ENCODE assay signal across 8 cellular contexts in genomic region chr11:61964058-61964940, GRCh38. TPM values are rescaled to one million over a fixed set of nuclear protein-coding genes. Genes with fewer than 3 reads are reported as not detected.
DNase-seq lines count a peak whose midpoint lies in the region; ATAC-seq and TF ChIP-seq lines count a peak whose summit lies in the region.
"Not testable (repeated sequence)": the region's sequence is repeated elsewhere in the genome, so short reads cannot be mapped to it uniquely, and the experiment has no call there.

No MANE protein-coding gene starts in this region.

- H3K4me1 ChIP-seq in CD4-positive, alpha-beta memory T cell (ENCODE audit: insufficient read depth, low read length) = peaks cover 36% of the 10 kb centered on the region
- peaks cover 10 to 37% of the 10 kb centered on the region in 2 donors for H3K4me1 ChIP-seq in ascending aorta
- H3K4me1 ChIP-seq in liver (ENCODE audit: control insufficient read depth in 4 of 4, insufficient read depth in 4 of 4, low read length in 3 of 4) = peaks cover 0 to 36% (median 21%) of the 10 kb centered on the region in 4 donors
- peaks cover 12% of the 10 kb centered on the region for H3K4me1 ChIP-seq in ovary (ENCODE audit: insufficient read depth)
- H3K4me1 ChIP-seq in suprapubic skin = peaks cover 63% of the 10 kb centered on the region

- not testable (repeated sequence) for TF ChIP-seq RAD21 in liver (IDR thresholded peaks at IDR 0.05)

- peaks cover 0 to 11% (median 0%) of the 10 kb centered on the region in 8 donors for H3K9me3 Mint-ChIP-seq in CD4-positive, alpha-beta memory T cell
- H3K9me3 Mint-ChIP-seq in activated B cell treated with CpG ODN at 0.5 μM for 24 hours = not testable (repeated sequence)

- not testable (repeated sequence) for H3K9ac ChIP-seq in liver (ENCODE audit: low read depth in 1 of 2, low read length in 2 of 2)

- CTCF ChIA-PET in CD4-positive, alpha-beta memory T cell (lab: Charles Lee; ENCODE audit: partially characterized antibody) = interaction anchor here (1.2 to 14.1 kb wide), 3 partner anchors 17 to 118 kb away, joined by 3 to 90 read pairs (median 5); no protein-coding TSS in a partner anchor
- CTCF ChIA-PET in activated B cell treated with CpG ODN at 0.5 μM for 24 hours (lab: Charles Lee) = interaction anchor here (0.8 to 3.2 kb wide), 6 partner anchors 15 to 117 kb away, joined by 3 to 23 read pairs (median 7); no protein-coding TSS in a partner anchor

- H3K27me3 ChIP-seq in CD4-positive, alpha-beta memory T cell (ENCODE audit: insufficient read depth, low read length); MG63; ascending aorta; liver (ENCODE audit: control insufficient read depth in 4 of 4, insufficient read depth in 4 of 4, low read length in 3 of 4); ovary; suprapubic skin: not testable (repeated sequence)

- peak; percentile 34 to 53 (median 48) for DNase-seq in CD4-positive, alpha-beta memory T cell
- not testable (repeated sequence) for DNase-seq in MG63; epithelial cell of prostate (ENCODE audit: low read depth, low spot score)
- DNase-seq in activated B cell treated with CpG ODN at 0.5 μM for 24 hours (peak; percentile 12), ascending aorta (ENCODE audit: low spot score in 2 of 2) (peak in 1 of 2 donors; percentile 66), ovary (peak in 4 of 5 donors; percentile 15 to 56 (median 28)), suprapubic skin (ENCODE audit: low spot score in 2 of 2) (peak; percentile 73 to 74)

- H3K36me3 ChIP-seq in CD4-positive, alpha-beta memory T cell (ENCODE audit: insufficient read depth, low read length) = peaks cover 20% of the 10 kb centered on the region
- peaks cover 37% of the 10 kb centered on the region for H3K36me3 ChIP-seq in MG63
- peaks cover 11 to 28% of the 10 kb centered on the region in 2 donors for H3K36me3 ChIP-seq in ascending aorta
- H3K36me3 ChIP-seq in liver (ENCODE audit: control insufficient read depth in 4 of 4, insufficient read depth in 3 of 4, low read depth in 1 of 4, low read length in 3 of 4) = peaks cover 0 to 16% (median 13%) of the 10 kb centered on the region in 4 donors
- H3K36me3 ChIP-seq in ovary = not testable (repeated sequence)
- H3K36me3 ChIP-seq in suprapubic skin = peaks cover 18% of the 10 kb centered on the region

- not testable (repeated sequence) for H3K4me3 ChIP-seq in CD4-positive, alpha-beta memory T cell (ENCODE audit: low read length in 2 of 2); liver (ENCODE audit: low read depth in 1 of 3, low read length in 3 of 3)
- peak overlapping the region; percentile 89 for H3K4me3 ChIP-seq in MG63
- peak overlapping the region; percentile 88 to 96 for H3K4me3 ChIP-seq in ascending aorta
- H3K4me3 ChIP-seq in ovary = peak overlapping the region; percentile 71
- H3K4me3 ChIP-seq in suprapubic skin = peak overlapping the region; percentile 76

- H3K36me3 Mint-ChIP-seq in CD4-positive, alpha-beta memory T cell = peaks cover 29 to 51% of the 10 kb centered on the region in 2 donors
- H3K36me3 Mint-ChIP-seq in activated B cell treated with CpG ODN at 0.5 μM for 24 hours (ENCODE audit: low read depth) = peaks cover 53% of the 10 kb centered on the region

- not testable (repeated sequence) for H3K27me3 Mint-ChIP-seq in CD4-positive, alpha-beta memory T cell; activated B cell treated with CpG ODN at 0.5 μM for 24 hours

- H3K4me1 Mint-ChIP-seq in CD4-positive, alpha-beta memory T cell = peaks cover 30 to 61% (median 39%) of the 10 kb centered on the region in 4 donors
- H3K4me1 Mint-ChIP-seq in activated B cell treated with CpG ODN at 0.5 μM for 24 hours = peaks cover 66% of the 10 kb centered on the region

- not testable (repeated sequence) for TF ChIP-seq EP300 in ovary (IDR thresholded peaks at IDR 0.05); suprapubic skin (IDR thresholded peaks at IDR 0.05)

- ATAC-seq in activated B cell treated with CpG ODN at 0.5 μM for 24 hours (ENCODE audit: low read depth) = not testable (repeated sequence)

- peak overlapping the region; percentile 46 to 97 (median 92) for H3K4me3 Mint-ChIP-seq in CD4-positive, alpha-beta memory T cell
- H3K4me3 Mint-ChIP-seq in activated B cell treated with CpG ODN at 0.5 μM for 24 hours = peak overlapping the region; percentile 93

- peak overlapping the region; percentile 89 for H3K27ac ChIP-seq in CD4-positive, alpha-beta memory T cell (ENCODE audit: low read depth, low read length)
- H3K27ac ChIP-seq in ascending aorta = peak overlapping the region; percentile 98 to 99
- H3K27ac ChIP-seq in epithelial cell of prostate = peak overlapping the region; percentile 99
- H3K27ac ChIP-seq in liver (ENCODE audit: low read depth in 1 of 2, low read length in 2 of 2) = peak overlapping the region; percentile 52 to 61
- H3K27ac ChIP-seq in ovary = not testable (repeated sequence)
- H3K27ac ChIP-seq in suprapubic skin = peak overlapping the region; percentile 61

- H3K27ac Mint-ChIP-seq in CD4-positive, alpha-beta memory T cell = peak overlapping the region; percentile 90 to 99 (median 97)
- peak overlapping the region; percentile 96 for H3K27ac Mint-ChIP-seq in activated B cell treated with CpG ODN at 0.5 μM for 24 hours

- TF ChIP-seq POLR2A in ovary (IDR thresholded peaks at IDR 0.05) = not testable (repeated sequence)
- peak in 1 of 2 donors; percentile 9 for TF ChIP-seq POLR2A in suprapubic skin (IDR thresholded peaks at IDR 0.05)

- intact Hi-C loops in CD4-positive, alpha-beta memory T cell (cut with micrococcal nuclease); activated B cell treated with CpG ODN at 0.5 μM for 24 hours (cut with micrococcal nuclease); ascending aorta (cut with DNase I); ovary (cut with DNase I): not testable (repeated sequence)

- H3K9me3 ChIP-seq in CD4-positive, alpha-beta memory T cell (ENCODE audit: control insufficient read depth in 1 of 2, low read length in 2 of 2); MG63; ascending aorta; liver (ENCODE audit: control insufficient read depth in 4 of 4, low read length in 3 of 4); ovary; suprapubic skin: not testable (repeated sequence)

- WGBS in liver = 37% methylated on average over 11 of the region's 11 CpGs
- 64 to 68% (median 67%) methylated on average over 11 of the region's 11 CpGs for WGBS in ovary, 3 donors
- WGBS in suprapubic skin = 40% methylated on average over 11 of the region's 11 CpGs

- TF ChIP-seq CTCF in activated B cell treated with CpG ODN at 0.5 μM for 24 hours (IDR thresholded peaks at IDR 0.05); ascending aorta (IDR thresholded peaks at IDR 0.05); liver (IDR thresholded peaks at IDR 0.05; ENCODE audit: low read depth, low read length, missing input control); ovary (IDR thresholded peaks at IDR 0.05); suprapubic skin (IDR thresholded peaks at IDR 0.05): not testable (repeated sequence)

- POLR2A ChIA-PET in CD4-positive, alpha-beta memory T cell (lab: Charles Lee; ENCODE audit: partially characterized antibody) = interaction anchor here (1.0 to 11.4 kb wide), 5 partner anchors 9 to 118 kb away, joined by 3 to 352 read pairs (median 4); no protein-coding TSS in a partner anchor
- POLR2A ChIA-PET in activated B cell treated with CpG ODN at 0.5 μM for 24 hours (lab: Charles Lee) = interaction anchor here (0.6 to 4.8 kb wide), 17 partner anchors 8 to 892 kb away, joined by 3 to 42 read pairs (median 5); partner anchors contain the start of gene FADS1

TF ChIP-seq in liver, 16 proteins besides CTCF, POLR2A, EP300 and RAD21:
- peak; percentile 37 for TF ChIP-seq YY1 (IDR thresholded peaks at IDR 0.05)

RNA-seq across cellular contexts. Expression of gene FTH1, which starts 3.1 kb away (rescaled TPM):
- total RNA-seq in CD4-positive, alpha-beta memory T cell = 100 to 1,000 TPM; 695 to 763 TPM
- 1,000 to 10,000 TPM; 3,123 to 3,378 TPM for polyA plus RNA-seq in CD4-positive, alpha-beta memory T cell
- 301 and 415 TPM in 2 replicates for total RNA-seq in MG63 (2014; rRNA removed; shearing (Covaris generic); ENCODE audit: low replicate concordance)
- total RNA-seq in activated B cell treated with CpG ODN at 0.5 μM for 24 hours = 865 and 906 TPM in 2 replicates
- 2,353 TPM for total RNA-seq in ascending aorta
- total RNA-seq in liver = 100 to 1,000 TPM; 592 to 949 TPM
- polyA plus RNA-seq in liver = 1,000 to 10,000 TPM; 3,401 to 4,630 TPM
- 1,000 to 10,000 TPM; 1,118 to 2,442 (median 2,118) TPM for total RNA-seq in ovary
- polyA plus RNA-seq in ovary = 1,000 to 10,000 TPM; 2,228 to 5,649 TPM
- total RNA-seq in suprapubic skin = 1,000 to 10,000 TPM in 2 of 4 donors, 100 to 1,000 TPM in 2; 578 to 1,480 (median 967) TPM

RNA-seq across cellular contexts. Expression of gene BEST1, which starts 14.1 kb away (rescaled TPM):
- total RNA-seq in CD4-positive, alpha-beta memory T cell = under 1 TPM; 0.26 to 0.50 TPM
- polyA plus RNA-seq in CD4-positive, alpha-beta memory T cell = 1 to 10 TPM; 1.3 TPM
- total RNA-seq in MG63 (2014; rRNA removed; shearing (Covaris generic); ENCODE audit: low replicate concordance) = not detected in 2 replicates
- total RNA-seq in activated B cell treated with CpG ODN at 0.5 μM for 24 hours (0.16 and 0.44 TPM in 2 replicates), ascending aorta (30.9 TPM), liver (1 to 10 TPM; 1.3 to 1.6 TPM), ovary (10 to 100 TPM in 1 of 7 donors, 1 to 10 TPM in 6; 1.0 to 17.8 (median 6.1) TPM), suprapubic skin (1 to 10 TPM; 1.5 to 4.1 (median 2.5) TPM)
- polyA plus RNA-seq in liver (under 1 TPM; 0.22 to 0.85 TPM), ovary (1 to 10 TPM; 3.5 to 4.0 TPM)

RNA-seq across cellular contexts. Expression of gene RAB3IL1, which starts 46.9 kb away (rescaled TPM):
- total RNA-seq in CD4-positive, alpha-beta memory T cell = under 1 TPM; 0.44 to 0.53 TPM
- polyA plus RNA-seq in CD4-positive, alpha-beta memory T cell = not detected
- 2.8 and 3.0 TPM in 2 replicates for total RNA-seq in MG63 (2014; rRNA removed; shearing (Covaris generic); ENCODE audit: low replicate concordance)
- total RNA-seq in activated B cell treated with CpG ODN at 0.5 μM for 24 hours (not detected in 2 replicates), ascending aorta (23.2 TPM), liver (10 to 100 TPM in 1 of 2 donors, 1 to 10 TPM in 1; 5.0 to 41.6 TPM), ovary (10 to 100 TPM; 14.1 to 90.0 (median 53.8) TPM), suprapubic skin (1 to 10 TPM; 2.6 to 8.9 (median 5.4) TPM)
- polyA plus RNA-seq in liver (1 to 10 TPM; 2.1 to 5.8 TPM), ovary (10 to 100 TPM in 1 of 2 donors, 1 to 10 TPM in 1; 4.5 to 42.8 TPM)
